9 cellular contexts compared by ENCODE assay signal in the genomic region with DNA sequence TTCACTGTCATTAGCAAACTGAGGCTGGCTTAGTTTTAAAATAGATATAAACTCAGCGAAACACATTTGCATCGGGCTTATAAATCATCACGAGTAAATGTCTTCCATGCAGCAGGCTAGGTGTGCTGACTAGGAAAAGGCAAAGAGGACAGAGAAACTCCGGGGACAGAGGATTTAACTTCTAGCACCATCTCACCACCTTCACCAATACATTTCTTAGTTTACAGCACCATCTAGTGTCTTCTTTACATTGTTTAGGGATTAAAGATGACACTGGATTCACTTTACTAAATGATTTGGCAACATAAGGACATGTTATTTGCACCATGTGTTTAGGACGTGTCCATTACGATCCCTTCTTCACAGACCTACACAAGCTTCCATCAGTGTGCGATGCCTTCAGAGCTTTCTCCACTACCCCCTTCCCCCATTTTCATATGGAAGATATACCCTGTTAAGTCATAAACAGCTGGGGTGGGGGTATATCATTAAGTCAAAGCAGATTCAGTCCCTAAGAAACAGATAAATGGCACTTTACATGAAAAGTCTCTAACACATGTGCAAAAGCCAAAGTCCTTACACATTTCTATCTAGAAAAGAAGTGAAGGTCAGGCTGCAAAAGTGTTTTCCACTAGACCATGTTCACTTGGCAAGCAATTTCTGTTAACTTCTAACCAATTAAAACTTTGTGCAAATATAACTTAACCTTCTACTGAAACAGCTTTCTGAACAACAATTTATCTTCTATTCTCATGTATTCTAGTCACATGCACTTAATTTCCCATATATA.
DNase-seq lines count a peak whose midpoint lies in the region; FAIRE-seq and TF ChIP-seq lines count a peak whose summit lies in the region.
"Had no signal": no experiment of that assay in that cellular context is flagged by ENCODE, and none has a peak within 500 bp of the region (broad histone marks: within the 10 kb centered on the region; RNA-seq: fewer than 3 reads in every experiment).

No MANE protein-coding gene starts in this region.

- H3K4me3 ChIP-seq in fibroblast of pulmonary artery (replicated peaks; ENCODE audit: low read depth, low read length): no peak overlapping the region
- H3K4me3 ChIP-seq: SK-N-MC had no signal

- peak; percentile 62 for FAIRE-seq in H54 (lab: Jason Lieb, UNC)

- TF ChIP-seq POLR2A in H54 (IDR thresholded peaks at IDR 0.05; ENCODE audit: low read depth, low read length): no peak

- peak; percentile 43 for TF ChIP-seq CTCF in fibroblast of pulmonary artery (IDR thresholded peaks at IDR 0.05; ENCODE audit: low read length, missing control alignments)

- DNase-seq in EL: peak; percentile 52
- DNase-seq in H54 (ENCODE audit: insufficient read length, low spot score): peak; percentile 33
- peak; percentile 55 for DNase-seq in MV-4-11 (lab: John Stamatoyannopoulos, UW)
- DNase-seq in SHP77 treated with DMSO at 0.1 percent for 48 hours (lab: John Stamatoyannopoulos, UW): peak; percentile 75
- peak; percentile 72 for DNase-seq in fibroblast of pulmonary artery (ENCODE audit: low read depth)
- DNase-seq in pons (ENCODE audit: low spot score): peak; percentile 94
- no peak for DNase-seq in iPS-NIHi11 (ENCODE audit: low spot score)
- DNase-seq in stimulated activated CD4-positive, alpha-beta T cell treated with anti-CD3 and anti-CD28 coated beads, Interleukin-4, amount 100 ng/mL, for 4 hours: no peak

Comparison
In these comparisons a context has a peak if more than half of its experiments do, and no peak if none do; other contexts are left out.
1. DNase-seq: peak in EL (single experiment), H54 (single experiment), MV-4-11 (single experiment), SHP77 treated with DMSO at 0.1 percent for 48 hours (single experiment), fibroblast of pulmonary artery (single experiment) and pons (single experiment); none in iPS-NIHi11 (single experiment) and stimulated activated CD4-positive, alpha-beta T cell treated with anti-CD3 and anti-CD28 coated beads, Interleukin-4, amount 100 ng/mL, for 4 hours (0 of 2).